ENCODE assay signal across 8 cellular contexts in genomic region chr1:109099871-109100757, GRCh38. TPM values are rescaled to one million over a fixed set of nuclear protein-coding genes. Genes with fewer than 3 reads are reported as not detected.
DNase-seq lines count a peak whose midpoint lies in the region; ATAC-seq and TF ChIP-seq lines count a peak whose summit lies in the region.

No MANE protein-coding gene starts in this region.

- TF ChIP-seq CTCF in CD14-positive monocyte (IDR thresholded peaks at IDR 0.05) = peak; percentile 80
- TF ChIP-seq CTCF in lower leg skin (IDR thresholded peaks at IDR 0.05) = peak in 1 of 3 donors; percentile 12

- H3K4me3 ChIP-seq in lower leg skin (ENCODE audit: low read depth, poor library complexity, severe bottlenecking) = peak overlapping the region; percentile 96

- peak in 1 of 2 donors; percentile 94 for TF ChIP-seq POLR2A in lower leg skin (IDR thresholded peaks at IDR 0.05)

- DNase-seq in CD14-positive monocyte (ENCODE audit: low spot score) (peak; percentile 98), NCI-H748 (lab: John Stamatoyannopoulos, UW; ENCODE audit: unreplicated experiment) (peak; percentile 98), dermis microvascular lymphatic vessel endothelial cell (ENCODE audit: low read depth in 2 of 2) (peak; percentile 77 to 96), lower leg skin (ENCODE audit: low spot score in 2 of 2) (peak; percentile 95 to 99)
- peak; percentile 97 to 98 for DNase-seq in activated CD4-positive, alpha-beta T cell treated with anti-CD3 and anti-CD28 coated beads, Interleukin-2, amount 50 U/mL, for 4 hours
- peak; percentile 94 to 97 for DNase-seq in stimulated activated CD4-positive, alpha-beta T cell treated with anti-CD3 and anti-CD28 coated beads, Interleukin-4, amount 100 ng/mL, for 48 hours (ENCODE audit: low read depth in 2 of 2)

- peaks cover 17 to 22% of the 10 kb centered on the region in 2 donors for H3K36me3 Mint-ChIP-seq in CD14-positive monocyte

- peaks cover 0 to 3% (median 0%) of the 10 kb centered on the region in 3 donors for H3K27me3 Mint-ChIP-seq in CD14-positive monocyte (ENCODE audit: low read depth in 3 of 3)

- H3K27ac Mint-ChIP-seq in CD14-positive monocyte = peak overlapping the region; percentile 92 to 98 (median 96)

- H3K4me1 Mint-ChIP-seq in CD14-positive monocyte = peaks cover 21% of the 10 kb centered on the region

- H3K9me3 Mint-ChIP-seq in CD14-positive monocyte = peaks cover 0 to 3% (median 0%) of the 10 kb centered on the region in 7 donors

- peak; percentile 80 for ATAC-seq in GM19351 (IDR thresholded peaks at IDR 0.05; ENCODE audit: unreplicated experiment)
- ATAC-seq in HG03521 (IDR thresholded peaks at IDR 0.05; ENCODE audit: unreplicated experiment) = peak; percentile 84

- peak overlapping the region; percentile 98 to 99 for H3K4me3 Mint-ChIP-seq in CD14-positive monocyte

- 0 to 1% methylated on average over 59 to 75 of the region's 79 CpGs for WGBS in lower leg skin, 2 donors

- intact Hi-C loops in CD14-positive monocyte (cut with micrococcal nuclease) (loop anchor here (1.0 to 5.0 kb wide), 3 partner anchors 10 to 353 kb away; partner anchors contain the start of genes STXBP3 (in 1 of the 2), TMEM167B (in 1 of the 2) and WDR47 (in 1 of the 2)), lower leg skin (cut with DNase I; ENCODE audit: low total_unique reads) (loop anchor here (5.0 kb wide), 1 partner anchor 58 kb away; the partner anchor contains the start of gene WDR47)

RNA-seq across cellular contexts. Expression of gene TMEM167B, which starts 9.6 kb away (rescaled TPM):
- 10 to 100 TPM; 43.3 to 50.8 TPM for polyA plus RNA-seq in CD14-positive monocyte
- total RNA-seq in dermis microvascular lymphatic vessel endothelial cell (16.4 and 25.8 TPM in 2 replicates), lower leg skin (10 to 100 TPM; 24.8 to 52.3 (median 34.3) TPM)

RNA-seq across cellular contexts. Expression of gene ELAPOR1, which starts 13.8 kb away (rescaled TPM):
- polyA plus RNA-seq in CD14-positive monocyte = not detected
- total RNA-seq in dermis microvascular lymphatic vessel endothelial cell (0.13 and 0.26 TPM in 2 replicates), lower leg skin (10 to 100 TPM; 16.4 to 60.0 (median 33.9) TPM)

RNA-seq across cellular contexts. Expression of gene TAF13, which starts 24.3 kb away (rescaled TPM):
- 1 to 10 TPM; 1.2 to 5.2 TPM for polyA plus RNA-seq in CD14-positive monocyte
- total RNA-seq in dermis microvascular lymphatic vessel endothelial cell = 45.8 and 64.2 TPM in 2 replicates
- total RNA-seq in lower leg skin = 10 to 100 TPM; 22.2 to 28.9 (median 23.9) TPM

RNA-seq across cellular contexts. Expression of gene WDR47, which starts 58.2 kb away (rescaled TPM):
- polyA plus RNA-seq in CD14-positive monocyte = 1 to 10 TPM; 5.2 to 6.0 TPM
- 13.2 and 15.0 TPM in 2 replicates for total RNA-seq in dermis microvascular lymphatic vessel endothelial cell
- total RNA-seq in lower leg skin = 10 to 100 TPM; 44.3 to 75.3 (median 49.0) TPM

Comparison
In these comparisons a context has a peak if more than half of its experiments do, and no peak if none do; other contexts are left out.
1. Peak in every context shown above with its lines: DNase-seq, ATAC-seq and H3K4me3 ChIP-seq.
2. RNA of gene ELAPOR1, which starts 13.8 kb away (total RNA-seq): 16.4 to 60.0 TPM in lower leg skin; 0.13 to 0.26 TPM in dermis microvascular lymphatic vessel endothelial cell; every median in the first group is over 10 times any median in the second.